2 cellular contexts compared by ENCODE assay signal in genomic region chr10:59954296-59954695, GRCh38.
TF ChIP-seq lines count a peak whose summit lies in the region.

No MANE protein-coding gene starts in this region.

TF ChIP-seq in SK-N-SH, 30 proteins besides CTCF, POLR2A, EP300 and RAD21 (continued from another document):
- TF ChIP-seq USF1 (IDR thresholded peaks at IDR 0.05; ENCODE audit: borderline replicate concordance, low read depth) (no peak), RXRA (IDR thresholded peaks at IDR 0.05; ENCODE audit: borderline replicate concordance, low read depth) (no peak), TEAD4 (IDR thresholded peaks at IDR 0.05; ENCODE audit: borderline replicate concordance, insufficient read depth) (no peak), PBX3 (IDR thresholded peaks at IDR 0.05) (no peak), TCF12 (IDR thresholded peaks at IDR 0.05) (no peak), YY1 (IDR thresholded peaks at IDR 0.05; ENCODE audit: low read depth) (no peak), ZBTB33 (IDR thresholded peaks at IDR 0.05; ENCODE audit: borderline replicate concordance, low read depth) (no peak), MEF2A (IDR thresholded peaks at IDR 0.05; ENCODE audit: borderline replicate concordance, low read depth) (no peak), IRF3 (IDR thresholded peaks at IDR 0.05; ENCODE audit: low read depth, low read length) (no peak), FOXM1 (IDR thresholded peaks at IDR 0.05; ENCODE audit: low read depth) (no peak)

TF ChIP-seq in SK-N-SH treated with all-trans-retinoic acid at 6 μM for 48 hours, 23 proteins besides CTCF, POLR2A, EP300 and RAD21 (continued from another document):
- TF ChIP-seq TSHZ2 (CRISPR knock-in tag; IDR thresholded peaks at IDR 0.05): no peak
